In the genomic region with DNA sequence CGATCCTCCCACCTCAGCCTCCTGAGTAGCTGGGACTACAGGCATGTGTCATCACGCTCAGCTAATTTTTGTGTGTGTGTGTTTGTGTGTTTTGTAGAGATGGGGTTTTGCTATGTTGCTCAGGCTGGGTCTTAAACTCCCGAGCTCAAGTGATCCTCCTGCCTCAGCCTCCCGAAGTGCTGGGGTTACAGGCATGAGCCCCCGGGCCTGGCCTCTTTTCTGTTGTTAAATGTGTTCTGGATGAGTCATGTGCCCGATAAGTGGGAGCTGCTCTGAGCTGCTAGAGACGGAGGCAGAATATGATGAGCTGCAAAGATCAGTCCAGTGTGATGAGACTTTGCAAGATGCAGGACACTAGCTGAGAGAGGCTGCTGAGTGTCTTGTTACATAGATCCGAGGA, we compare ENCODE assay signal across 18 cellular contexts.
"Had no signal": no experiment of that assay in that cellular context is flagged by ENCODE, and none has a peak within 500 bp of the region (broad histone marks: within the 10 kb centered on the region; RNA-seq: fewer than 3 reads in every experiment).

No MANE protein-coding gene starts in this region.

- H3K27ac ChIP-seq: epithelial cell of prostate, heart right ventricle, testis, upper lobe of right lung had no signal

- H3K27ac Mint-ChIP-seq: activated CD8-positive, alpha-beta memory T cell treated with anti-CD3 and anti-CD28 coated beads, Interleukin-2, amount 10 ng/mL, durations not matched to agents 7 days and 5 days; activated naive CD8-positive, alpha-beta T cell treated with anti-CD3 and anti-CD28 coated beads for 36 hours; natural killer cell; stimulated activated naive CD8-positive, alpha-beta T cell treated with anti-CD3 and anti-CD28 coated beads, Interleukin-15, amount 100 ng/mL, for 72 hours had no signal

- H3K9me3 Mint-ChIP-seq: activated naive CD8-positive, alpha-beta T cell treated with anti-CD3 and anti-CD28 coated beads for 36 hours; activated T-cell treated with anti-CD3 and anti-CD28 coated beads, Interleukin-2, amount 50 U/mL, for 4 hours; natural killer cell; stimulated activated naive CD8-positive, alpha-beta T cell treated with anti-CD3 and anti-CD28 coated beads, Interleukin-15, amount 100 ng/mL, for 72 hours had no signal

- DNase-seq: activated CD4-positive, alpha-beta T cell treated with anti-CD3 and anti-CD28 coated beads, Interleukin-2, amount 50 U/mL, for 4 hours; activated CD8-positive, alpha-beta memory T cell treated with anti-CD3 and anti-CD28 coated beads, Interleukin-2, amount 10 ng/mL, durations not matched to agents 7 days and 5 days; activated effector memory CD4-positive, alpha-beta T cell treated with anti-CD3 and anti-CD28 coated beads, Interleukin-2, amount 50 U/mL, for 16 hours; activated naive CD8-positive, alpha-beta T cell treated with anti-CD3 and anti-CD28 coated beads for 36 hours; activated T-cell treated with anti-CD3 and anti-CD28 coated beads, Interleukin-2, amount 50 U/mL, for 4 hours; aorta; cortex of kidney; effector CD8-positive, alpha-beta T cell; heart right ventricle; left lung; natural killer cell; nucleus accumbens; SK-N-SH; stimulated activated CD4-positive, alpha-beta T cell treated with anti-CD3 and anti-CD28 coated beads, Interleukin-4, amount 100 ng/mL, for 1 hour; stimulated activated naive CD8-positive, alpha-beta T cell treated with anti-CD3 and anti-CD28 coated beads, Interleukin-15, amount 100 ng/mL, for 72 hours; testis; upper lobe of right lung had no signal

- H3K4me3 Mint-ChIP-seq: activated CD8-positive, alpha-beta memory T cell treated with anti-CD3 and anti-CD28 coated beads, Interleukin-2, amount 10 ng/mL, durations not matched to agents 7 days and 5 days; activated naive CD8-positive, alpha-beta T cell treated with anti-CD3 and anti-CD28 coated beads for 36 hours; activated T-cell treated with anti-CD3 and anti-CD28 coated beads, Interleukin-2, amount 50 U/mL, for 4 hours; natural killer cell; stimulated activated naive CD8-positive, alpha-beta T cell treated with anti-CD3 and anti-CD28 coated beads, Interleukin-15, amount 100 ng/mL, for 72 hours had no signal

- H3K27me3 Mint-ChIP-seq: activated CD8-positive, alpha-beta memory T cell treated with anti-CD3 and anti-CD28 coated beads, Interleukin-2, amount 10 ng/mL, durations not matched to agents 7 days and 5 days; activated naive CD8-positive, alpha-beta T cell treated with anti-CD3 and anti-CD28 coated beads for 36 hours; stimulated activated naive CD8-positive, alpha-beta T cell treated with anti-CD3 and anti-CD28 coated beads, Interleukin-15, amount 100 ng/mL, for 72 hours had no signal

- H3K27me3 ChIP-seq: heart right ventricle, left lung, testis, upper lobe of right lung had no signal

- H3K4me3 ChIP-seq: heart right ventricle, left lung, testis, upper lobe of right lung had no signal

- ATAC-seq: activated CD8-positive, alpha-beta memory T cell treated with anti-CD3 and anti-CD28 coated beads, Interleukin-2, amount 10 ng/mL, durations not matched to agents 7 days and 5 days; activated T-cell treated with anti-CD3 and anti-CD28 coated beads, Interleukin-2, amount 50 U/mL, for 4 hours; heart right ventricle; left lung; natural killer cell; stimulated activated naive CD8-positive, alpha-beta T cell treated with anti-CD3 and anti-CD28 coated beads, Interleukin-15, amount 100 ng/mL, for 72 hours; upper lobe of right lung had no signal

- H3K9me3 ChIP-seq: heart right ventricle, left lung, SK-N-SH, testis, upper lobe of right lung had no signal
